ENCODE assay signal across 1 cellular context in genomic region chr12:13592063-13592942, GRCh38.
TF ChIP-seq lines count a peak whose summit lies in the region.

No MANE protein-coding gene starts in this region.

TF ChIP-seq in HCT116, 20 proteins besides CTCF, POLR2A, EP300 and RAD21 (continued from another document):
- no peak for TF ChIP-seq ZBTB33 (IDR thresholded peaks at IDR 0.05; ENCODE audit: extremely low read depth, insufficient replicate concordance, low read length)
- no peak for TF ChIP-seq CEBPB (IDR thresholded peaks at IDR 0.05; ENCODE audit: low read depth)
- TF ChIP-seq CBX3 (IDR thresholded peaks at IDR 0.05; ENCODE audit: low read depth), result no peak
- TF ChIP-seq EZH2 (IDR thresholded peaks at IDR 0.05), result no peak
- TF ChIP-seq YY1 (IDR thresholded peaks at IDR 0.05; ENCODE audit: extremely low read depth, insufficient replicate concordance, low read depth, low read length), result no peak
- no peak for TF ChIP-seq ELF1 (IDR thresholded peaks at IDR 0.05; ENCODE audit: borderline replicate concordance, low read depth)
- TF ChIP-seq EGR1 (IDR thresholded peaks at IDR 0.05; ENCODE audit: low read depth), result no peak
- no peak for TF ChIP-seq SRF (IDR thresholded peaks at IDR 0.05; ENCODE audit: low read depth)
- TF ChIP-seq SP1 (IDR thresholded peaks at IDR 0.05; ENCODE audit: low read depth), result no peak
- TF ChIP-seq ZNF274 (IDR thresholded peaks at IDR 0.05; ENCODE audit: low read depth, low read length), result no peak
